Comparison of ENCODE assay signal across 13 cellular contexts in the genomic region with DNA sequence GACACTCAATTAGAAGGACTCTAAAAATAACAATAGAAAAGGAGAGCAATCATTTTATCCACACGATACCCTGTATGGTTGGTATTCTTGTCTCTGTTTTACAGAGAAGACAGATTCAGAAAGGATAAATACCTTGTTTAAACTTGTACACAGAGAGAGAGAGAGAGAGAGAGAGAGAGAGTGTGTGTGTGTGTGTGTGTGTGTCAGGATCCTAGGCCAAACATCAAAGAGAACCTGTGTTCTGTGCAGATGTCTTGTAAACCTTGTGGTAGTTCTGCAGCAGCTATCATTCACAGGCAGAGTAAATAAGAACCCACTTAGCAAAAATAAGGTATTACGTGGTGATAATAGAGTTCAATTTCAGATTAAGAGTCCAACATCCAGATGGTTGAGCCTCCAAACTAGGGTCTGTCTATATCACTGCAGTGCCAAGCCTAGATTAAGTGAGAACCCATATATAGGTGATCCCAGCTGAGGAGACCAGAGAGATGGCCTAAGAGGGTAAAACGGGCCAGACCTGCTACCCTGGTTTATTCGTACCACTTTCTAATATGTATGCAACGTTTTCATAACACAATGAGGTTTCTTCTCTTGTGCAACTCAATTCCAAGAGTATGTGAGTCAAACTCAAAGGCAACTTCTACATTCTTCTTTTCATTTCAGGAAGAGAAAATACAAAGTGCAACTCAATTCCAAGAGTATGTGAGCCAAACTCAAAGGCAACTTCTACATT. TPM values are rescaled to one million over a fixed set of nuclear protein-coding genes. Genes with fewer than 3 reads are reported as not detected.
A peak's percentile ranks its signal among the peaks of the same experiment; 100 is the strongest.
DNase-seq lines count a peak whose midpoint lies in the region; ATAC-seq and TF ChIP-seq lines count a peak whose summit lies in the region.
"Had no signal": no experiment of that assay in that cellular context is flagged by ENCODE, and none has a peak within 500 bp of the region (broad histone marks: within the 10 kb centered on the region; RNA-seq: fewer than 3 reads in every experiment).

No MANE protein-coding gene starts in this region.

- no peaks in the 10 kb centered on the region for H3F3A ChIP-seq in PC-3 (ENCODE audit: low read length, unreplicated experiment)

- BruUV-seq in HCT116 (replicated peaks; lab: Mats Ljungman, UMichigan) (no TSS peak), PC-3 (replicated peaks; lab: Mats Ljungman, UMichigan) (no TSS peak)

- CTCF ChIA-PET in HCT116 (lab: Charles Lee), result interaction anchor here (1.0 to 1.4 kb wide), 3 partner anchors 149 to 320 kb away, joined by 3 to 5 read pairs (median 4); no protein-coding TSS in a partner anchor
- CTCF ChIA-PET in PC-3 (lab: Charles Lee), result interaction anchor here (1.6 kb wide), 1 partner anchor 108 kb away, joined by 28 read pairs; no protein-coding TSS in a partner anchor

- H3K9me3 ChIP-seq in HCT116 (ENCODE audit: control insufficient read depth in 1 of 2, insufficient read depth in 1 of 2, low read depth in 1 of 2, low read length in 2 of 2) (no peaks in the 10 kb centered on the region), PC-3 (ENCODE audit: low read length) (no peaks in the 10 kb centered on the region), osteoblast (ENCODE audit: low read depth, low read length) (no peaks in the 10 kb centered on the region), MG63 (no peaks in the 10 kb centered on the region)
- H3K9me3 ChIP-seq: BE2C had no signal

- DNase-seq in CD14-positive monocyte (ENCODE audit: low spot score) (no peak), HCT116 (ENCODE audit: low read depth, low spot score) (no peak), PC-3 (peak; percentile 22), osteoblast (ENCODE audit: insufficient read length, low spot score, missing footprints) (peak; percentile 52), MG63 (no peak)
- DNase-seq: CD8-positive, alpha-beta T cell; DMS79; NCI-H1436 treated with DMSO at 0.1 percent for 48 hours had no signal

- H3K4me2 ChIP-seq in HCT116 (ENCODE audit: low read length), result peak overlapping the region; percentile 14
- no peak overlapping the region for H3K4me2 ChIP-seq in PC-3 (ENCODE audit: low read length)
- peak overlapping the region; percentile 49 for H3K4me2 ChIP-seq in osteoblast (ENCODE audit: insufficient read depth, low read length)

- no peaks in the 10 kb centered on the region for H3K9me2 ChIP-seq in HCT116 (ENCODE audit: insufficient read depth)
- H3K9me2 ChIP-seq in PC-3 (replicated peaks; ENCODE audit: low read length), result no peaks in the 10 kb centered on the region

- TF ChIP-seq POLR2A in HCT116 (IDR thresholded peaks at IDR 0.05; ENCODE audit: borderline replicate concordance, extremely low read depth, insufficient read depth, insufficient read length), result no peak

- peaks cover 0 to 7% (median 3%) of the 10 kb centered on the region in 7 donors for H3K9me3 Mint-ChIP-seq in CD14-positive monocyte
- H3K9me3 Mint-ChIP-seq: CD8-positive, alpha-beta T cell; T-cell had no signal

- H3K27me3 ChIP-seq in HCT116 (ENCODE audit: insufficient read depth, low read length), result no peaks in the 10 kb centered on the region
- no peaks in the 10 kb centered on the region for H3K27me3 ChIP-seq in PC-3 (ENCODE audit: low read length)
- no peaks in the 10 kb centered on the region for H3K27me3 ChIP-seq in osteoblast (ENCODE audit: insufficient read depth, low read length)
- no peaks in the 10 kb centered on the region for H3K27me3 ChIP-seq in MG63

- TF ChIP-seq RAD21 in HCT116 (IDR thresholded peaks at IDR 0.05; ENCODE audit: low read depth), result no peak

- no peaks in the 10 kb centered on the region for H4K20me1 ChIP-seq in HCT116 (ENCODE audit: insufficient read depth)
- no peaks in the 10 kb centered on the region for H4K20me1 ChIP-seq in PC-3 (ENCODE audit: low read length)
- H4K20me1 ChIP-seq in osteoblast (ENCODE audit: insufficient read depth, low read length), result peaks cover 7% of the 10 kb centered on the region

- RAD21 ChIA-PET in HCT116 (lab: Charles Lee; ENCODE audit: low non-redundant PET in 1 of 2, low total read pairs in 2 of 2, uncharacterized antibody in 2 of 2, unreplicated experiment in 2 of 2), result no interaction called here

- H3K79me2 ChIP-seq in HCT116 (ENCODE audit: insufficient read depth, low read length) (peaks cover 2% of the 10 kb centered on the region; the same call in 1 of the 2 replicates), PC-3 (ENCODE audit: low read length) (peaks cover 20% of the 10 kb centered on the region), osteoblast (ENCODE audit: insufficient read depth, low read length) (peaks cover 32% of the 10 kb centered on the region)

- ATAC-seq in HCT116, result no peak
- no peak for ATAC-seq in PC-3
- no peak for ATAC-seq in HG03432 (IDR thresholded peaks at IDR 0.05; ENCODE audit: unreplicated experiment)
- no peak for ATAC-seq in HG02623 (IDR thresholded peaks at IDR 0.05; ENCODE audit: unreplicated experiment)
- ATAC-seq: CD8-positive, alpha-beta T cell; T-cell had no signal

- H3K36me3 Mint-ChIP-seq in CD14-positive monocyte, result peaks cover 0 to 4% of the 10 kb centered on the region in 2 donors
- H3K36me3 Mint-ChIP-seq: CD8-positive, alpha-beta T cell; IgD-negative memory B cell; T-cell had no signal

- H3K4me1 ChIP-seq in HCT116 (ENCODE audit: control insufficient read depth in 1 of 2, insufficient read depth in 2 of 2, low read length in 2 of 2), result peaks cover 4 to 22% of the 10 kb centered on the region in 2 experiments; a peak in 3 of 4 replicates
- peaks cover 32% of the 10 kb centered on the region for H3K4me1 ChIP-seq in PC-3 (ENCODE audit: insufficient read depth, low read length)
- peaks cover 36% of the 10 kb centered on the region for H3K4me1 ChIP-seq in osteoblast (ENCODE audit: insufficient read depth, low read length)
- H3K4me1 ChIP-seq: BE2C had no signal

- H3K27ac Mint-ChIP-seq in CD14-positive monocyte, result peak overlapping the region in 4 of 7 donors; percentile 30 to 78 (median 59)
- H3K27ac Mint-ChIP-seq: CD8-positive, alpha-beta T cell; T-cell had no signal

- H3K9ac ChIP-seq in HCT116 (ENCODE audit: low read length), result no peak overlapping the region
- H3K9ac ChIP-seq in PC-3 (ENCODE audit: low read length), result no peak overlapping the region

- peak overlapping the region; percentile 83 for H2AFZ ChIP-seq in HCT116 (ENCODE audit: low read depth, low read length, poor library complexity, severe bottlenecking)
- H2AFZ ChIP-seq in PC-3 (ENCODE audit: low read length), result no peak overlapping the region
- peak overlapping the region; percentile 64 for H2AFZ ChIP-seq in osteoblast (ENCODE audit: low read length)

- POLR2A ChIA-PET in HCT116 (lab: Charles Lee), result no interaction called here
- POLR2A ChIA-PET in PC-3 (lab: Charles Lee; ENCODE audit: unreplicated experiment), result no interaction called here

- TF ChIP-seq CTCF in CD14-positive monocyte (IDR thresholded peaks at IDR 0.05) (no peak), HCT116 (IDR thresholded peaks at IDR 0.05 in 2 of 3, conservative IDR thresholded peaks at IDR 0.05 in 1 of 3; ENCODE audit: borderline replicate concordance in 1 of 3, insufficient read depth in 1 of 3, low read depth in 2 of 3, low read length in 2 of 3) (no peak), PC-3 (conservative IDR thresholded peaks at IDR 0.05; ENCODE audit: low read depth, low read length) (no peak), osteoblast (IDR thresholded peaks at IDR 0.05; ENCODE audit: extremely low read depth, low read depth, low read length) (no peak)

- H3K27me3 Mint-ChIP-seq in CD14-positive monocyte (ENCODE audit: low read depth in 3 of 3), result peaks cover 16 to 28% (median 19%) of the 10 kb centered on the region in 3 donors

- H3K4me3 ChIP-seq in HCT116 (replicated peaks in 1 of 2; ENCODE audit: low read depth in 1 of 2, low read length in 2 of 2) (no peak overlapping the region), PC-3 (ENCODE audit: low read length) (no peak overlapping the region), osteoblast (ENCODE audit: insufficient read depth, low read length) (no peak overlapping the region), MG63 (no peak overlapping the region)

- H3K4me1 Mint-ChIP-seq in CD14-positive monocyte, result peaks cover 40% of the 10 kb centered on the region

- intact Hi-C loops in CD14-positive monocyte (cut with micrococcal nuclease), result loop anchor here (10.0 kb wide), 2 partner anchors 313 to 433 kb away; no protein-coding TSS in a partner anchor
- intact Hi-C loops in HCT116 (cut with micrococcal nuclease), result loop anchor here (1.0 to 10.0 kb wide), 5 partner anchors 109 to 419 kb away; no protein-coding TSS in a partner anchor
- intact Hi-C loops in PC-3 (cut with micrococcal nuclease), result loop anchor here (1.0 to 2.0 kb wide), 3 partner anchors 109 to 313 kb away; no protein-coding TSS in a partner anchor

- no peak overlapping the region for H3K4me3 Mint-ChIP-seq in CD14-positive monocyte
- H3K4me3 Mint-ChIP-seq: CD8-positive, alpha-beta T cell; IgD-negative memory B cell; T-cell had no signal

- H3K27ac ChIP-seq in HCT116 (ENCODE audit: low read depth, low read length) (no peak overlapping the region), PC-3 (ENCODE audit: low read length) (no peak overlapping the region), osteoblast (ENCODE audit: low read depth, low read length) (peak overlapping the region; percentile 3)

- H3K36me3 ChIP-seq in HCT116 (ENCODE audit: control insufficient read depth in 1 of 2, insufficient read depth in 2 of 2, low read length in 2 of 2), result no peaks in the 10 kb centered on the region
- no peaks in the 10 kb centered on the region for H3K36me3 ChIP-seq in PC-3 (ENCODE audit: low read depth, low read length)
- H3K36me3 ChIP-seq in osteoblast (ENCODE audit: insufficient read depth, low read length), result no peaks in the 10 kb centered on the region
- no peaks in the 10 kb centered on the region for H3K36me3 ChIP-seq in MG63
- H3K36me3 ChIP-seq: BE2C had no signal

TF ChIP-seq in HCT116, 20 proteins besides CTCF, POLR2A, EP300 and RAD21 (continues in another document):
- TF ChIP-seq EZH2 (IDR thresholded peaks at IDR 0.05), result no peak

RNA-seq across cellular contexts. Expression of a gene that starts 4.1 kb away (rescaled TPM):
- polyA plus RNA-seq in CD14-positive monocyte, result under 1 TPM in 1 of 2 donors, not detected in 1; 0.08 TPM
- total RNA-seq in HCT116 (2021; ENCODE audit: unreplicated experiment) (27.2 TPM), PC-3 (2014; rRNA removed) (70.7 and 85.7 TPM in 2 replicates), osteoblast (321 and 362 TPM in 2 replicates)
- 11.8 and 12.1 TPM in 2 replicates for polyA plus RNA-seq in HCT116 (2012)
- 61.0 and 102 TPM in 2 replicates for total RNA-seq in MG63 (2014; rRNA removed; shearing (Covaris generic); ENCODE audit: low replicate concordance)

Comparison
In these comparisons a context has a peak if more than half of its experiments do, and no peak if none do; other contexts are left out.
1. DNase-seq: peak in PC-3 (single experiment) and osteoblast (single experiment); none in CD14-positive monocyte (single experiment), HCT116 (single experiment) and MG63 (single experiment).